In the genomic region with DNA sequence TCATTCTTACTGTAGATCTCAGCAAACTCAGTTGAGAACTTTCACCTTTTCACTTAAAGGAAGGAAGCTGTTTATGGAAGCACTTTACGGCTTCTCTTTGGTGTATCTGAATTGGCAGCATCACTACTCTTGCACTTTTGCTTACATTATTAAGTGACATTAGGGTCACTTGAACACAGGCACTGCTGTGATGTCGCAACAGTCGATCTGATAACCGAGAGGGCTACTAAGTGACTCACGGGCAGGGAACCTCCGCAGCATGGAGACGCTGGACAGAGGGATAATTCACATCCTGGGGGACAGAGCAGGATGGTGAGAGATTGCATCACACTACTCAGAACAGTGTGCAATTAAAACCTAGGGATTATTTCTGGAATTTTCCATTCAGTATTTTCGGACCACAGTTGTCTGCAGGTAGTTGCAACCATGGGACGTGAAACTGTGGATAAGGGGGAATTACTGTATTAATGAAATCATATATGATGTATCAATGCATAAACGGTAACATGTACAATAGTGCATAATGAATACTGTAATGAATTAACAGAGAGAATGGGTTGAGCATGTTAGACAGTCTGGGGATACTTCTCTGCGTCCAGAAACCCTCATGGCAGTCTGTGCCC, we compare ENCODE assay signal across 1 cellular context.
TF ChIP-seq lines count a peak whose summit lies in the region.

No MANE protein-coding gene starts in this region.

TF ChIP-seq in HepG2, 621 proteins besides CTCF, POLR2A, EP300 and RAD21 (continues in another document):
- TF ChIP-seq, protein P1, sequence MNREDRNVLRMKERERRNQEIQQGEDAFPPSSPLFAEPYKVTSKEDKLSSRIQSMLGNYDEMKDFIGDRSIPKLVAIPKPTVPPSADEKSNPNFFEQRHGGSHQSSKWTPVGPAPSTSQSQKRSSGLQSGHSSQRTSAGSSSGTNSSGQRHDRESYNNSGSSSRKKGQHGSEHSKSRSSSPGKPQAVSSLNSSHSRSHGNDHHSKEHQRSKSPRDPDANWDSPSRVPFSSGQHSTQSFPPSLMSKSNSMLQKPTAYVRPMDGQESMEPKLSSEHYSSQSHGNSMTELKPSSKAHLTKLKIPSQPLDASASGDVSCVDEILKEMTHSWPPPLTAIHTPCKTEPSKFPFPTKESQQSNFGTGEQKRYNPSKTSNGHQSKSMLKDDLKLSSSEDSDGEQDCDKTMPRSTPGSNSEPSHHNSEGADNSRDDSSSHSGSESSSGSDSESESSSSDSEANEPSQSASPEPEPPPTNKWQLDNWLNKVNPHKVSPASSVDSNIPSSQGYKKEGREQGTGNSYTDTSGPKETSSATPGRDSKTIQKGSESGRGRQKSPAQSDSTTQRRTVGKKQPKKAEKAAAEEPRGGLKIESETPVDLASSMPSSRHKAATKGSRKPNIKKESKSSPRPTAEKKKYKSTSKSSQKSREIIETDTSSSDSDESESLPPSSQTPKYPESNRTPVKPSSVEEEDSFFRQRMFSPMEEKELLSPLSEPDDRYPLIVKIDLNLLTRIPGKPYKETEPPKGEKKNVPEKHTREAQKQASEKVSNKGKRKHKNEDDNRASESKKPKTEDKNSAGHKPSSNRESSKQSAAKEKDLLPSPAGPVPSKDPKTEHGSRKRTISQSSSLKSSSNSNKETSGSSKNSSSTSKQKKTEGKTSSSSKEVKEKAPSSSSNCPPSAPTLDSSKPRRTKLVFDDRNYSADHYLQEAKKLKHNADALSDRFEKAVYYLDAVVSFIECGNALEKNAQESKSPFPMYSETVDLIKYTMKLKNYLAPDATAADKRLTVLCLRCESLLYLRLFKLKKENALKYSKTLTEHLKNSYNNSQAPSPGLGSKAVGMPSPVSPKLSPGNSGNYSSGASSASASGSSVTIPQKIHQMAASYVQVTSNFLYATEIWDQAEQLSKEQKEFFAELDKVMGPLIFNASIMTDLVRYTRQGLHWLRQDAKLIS (CRISPR knock-in tag; IDR thresholded peaks at IDR 0.05) = no peak
- TF ChIP-seq, protein P2, sequence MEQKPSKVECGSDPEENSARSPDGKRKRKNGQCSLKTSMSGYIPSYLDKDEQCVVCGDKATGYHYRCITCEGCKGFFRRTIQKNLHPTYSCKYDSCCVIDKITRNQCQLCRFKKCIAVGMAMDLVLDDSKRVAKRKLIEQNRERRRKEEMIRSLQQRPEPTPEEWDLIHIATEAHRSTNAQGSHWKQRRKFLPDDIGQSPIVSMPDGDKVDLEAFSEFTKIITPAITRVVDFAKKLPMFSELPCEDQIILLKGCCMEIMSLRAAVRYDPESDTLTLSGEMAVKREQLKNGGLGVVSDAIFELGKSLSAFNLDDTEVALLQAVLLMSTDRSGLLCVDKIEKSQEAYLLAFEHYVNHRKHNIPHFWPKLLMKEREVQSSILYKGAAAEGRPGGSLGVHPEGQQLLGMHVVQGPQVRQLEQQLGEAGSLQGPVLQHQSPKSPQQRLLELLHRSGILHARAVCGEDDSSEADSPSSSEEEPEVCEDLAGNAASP (CRISPR knock-in tag; IDR thresholded peaks at IDR 0.05; ENCODE audit: borderline replicate concordance) = peak; percentile 44; the same call in 1 of the 2 replicates
- TF ChIP-seq ZNF703 (CRISPR knock-in tag; IDR thresholded peaks at IDR 0.05; ENCODE audit: borderline replicate concordance) (no peak), ZFP91 (CRISPR knock-in tag; IDR thresholded peaks at IDR 0.05; ENCODE audit: borderline replicate concordance) (no peak), PTBP1 (IDR thresholded peaks at IDR 0.05; ENCODE audit: low read depth, low read length, poor library complexity, severe bottlenecking) (no peak), CCAR2 (optimal IDR thresholded peaks at IDR 0.05; ENCODE audit: low read depth, low read length) (no peak), ZNF362 (CRISPR knock-in tag; IDR thresholded peaks at IDR 0.05; ENCODE audit: borderline replicate concordance) (no peak), PBX3 (CRISPR knock-in tag; IDR thresholded peaks at IDR 0.05; ENCODE audit: borderline replicate concordance) (no peak), SATB2 (CRISPR knock-in tag; IDR thresholded peaks at IDR 0.05) (0 out of 2 replicates have a peak, but pooled peaks have one; percentile 45), ELF1 (CRISPR knock-in tag; IDR thresholded peaks at IDR 0.05) (no peak), GRHL1 (CRISPR knock-in tag; conservative IDR thresholded peaks at IDR 0.05) (no peak), ZNF430 (CRISPR knock-in tag; IDR thresholded peaks at IDR 0.05) (no peak), SMAD3 (CRISPR knock-in tag; IDR thresholded peaks at IDR 0.05) (peak; percentile 71; the same call in 1 of the 2 replicates), TAF1 (CRISPR knock-in tag; IDR thresholded peaks at IDR 0.05) (0 out of 2 replicates have a peak, but pooled peaks have one; percentile 11), MAFG (CRISPR knock-in tag; IDR thresholded peaks at IDR 0.05) (no peak), THAP9 (CRISPR knock-in tag; IDR thresholded peaks at IDR 0.05; ENCODE audit: borderline replicate concordance) (no peak), ATF4 (CRISPR knock-in tag; IDR thresholded peaks at IDR 0.05) (peak in 1 of 2 experiments; percentile 97; a peak in 2 of 4 replicates), STAG1 (CRISPR knock-in tag; IDR thresholded peaks at IDR 0.05) (0 out of 2 replicates have a peak, but pooled peaks have one; percentile 4), ZNF296 (CRISPR knock-in tag; conservative IDR thresholded peaks at IDR 0.05) (no peak), NFE2L1 (CRISPR knock-in tag; IDR thresholded peaks at IDR 0.05; ENCODE audit: borderline replicate concordance) (no peak), ZNF326 (CRISPR knock-in tag; IDR thresholded peaks at IDR 0.05; ENCODE audit: borderline replicate concordance) (no peak), SSRP1 (CRISPR knock-in tag; IDR thresholded peaks at IDR 0.05) (no peak)
- TF ChIP-seq, protein P3, sequence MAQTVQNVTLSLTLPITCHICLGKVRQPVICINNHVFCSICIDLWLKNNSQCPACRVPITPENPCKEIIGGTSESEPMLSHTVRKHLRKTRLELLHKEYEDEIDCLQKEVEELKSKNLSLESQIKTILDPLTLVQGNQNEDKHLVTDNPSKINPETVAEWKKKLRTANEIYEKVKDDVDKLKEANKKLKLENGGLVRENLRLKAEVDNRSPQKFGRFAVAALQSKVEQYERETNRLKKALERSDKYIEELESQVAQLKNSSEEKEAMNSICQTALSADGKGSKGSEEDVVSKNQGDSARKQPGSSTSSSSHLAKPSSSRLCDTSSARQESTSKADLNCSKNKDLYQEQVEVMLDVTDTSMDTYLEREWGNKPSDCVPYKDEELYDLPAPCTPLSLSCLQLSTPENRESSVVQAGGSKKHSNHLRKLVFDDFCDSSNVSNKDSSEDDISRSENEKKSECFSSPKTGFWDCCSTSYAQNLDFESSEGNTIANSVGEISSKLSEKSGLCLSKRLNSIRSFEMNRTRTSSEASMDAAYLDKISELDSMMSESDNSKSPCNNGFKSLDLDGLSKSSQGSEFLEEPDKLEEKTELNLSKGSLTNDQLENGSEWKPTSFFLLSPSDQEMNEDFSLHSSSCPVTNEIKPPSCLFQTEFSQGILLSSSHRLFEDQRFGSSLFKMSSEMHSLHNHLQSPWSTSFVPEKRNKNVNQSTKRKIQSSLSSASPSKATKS (CRISPR knock-in tag; IDR thresholded peaks at IDR 0.05) = no peak
- TF ChIP-seq, protein P4, sequence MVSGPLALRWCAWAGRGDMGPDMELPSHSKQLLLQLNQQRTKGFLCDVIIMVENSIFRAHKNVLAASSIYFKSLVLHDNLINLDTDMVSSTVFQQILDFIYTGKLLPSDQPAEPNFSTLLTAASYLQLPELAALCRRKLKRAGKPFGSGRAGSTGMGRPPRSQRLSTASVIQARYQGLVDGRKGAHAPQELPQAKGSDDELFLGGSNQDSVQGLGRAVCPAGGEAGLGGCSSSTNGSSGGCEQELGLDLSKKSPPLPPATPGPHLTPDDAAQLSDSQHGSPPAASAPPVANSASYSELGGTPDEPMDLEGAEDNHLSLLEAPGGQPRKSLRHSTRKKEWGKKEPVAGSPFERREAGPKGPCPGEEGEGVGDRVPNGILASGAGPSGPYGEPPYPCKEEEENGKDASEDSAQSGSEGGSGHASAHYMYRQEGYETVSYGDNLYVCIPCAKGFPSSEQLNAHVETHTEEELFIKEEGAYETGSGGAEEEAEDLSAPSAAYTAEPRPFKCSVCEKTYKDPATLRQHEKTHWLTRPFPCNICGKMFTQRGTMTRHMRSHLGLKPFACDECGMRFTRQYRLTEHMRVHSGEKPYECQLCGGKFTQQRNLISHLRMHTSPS (CRISPR knock-in tag; IDR thresholded peaks at IDR 0.05; ENCODE audit: low read depth) = no peak
- TF ChIP-seq, protein P5, sequence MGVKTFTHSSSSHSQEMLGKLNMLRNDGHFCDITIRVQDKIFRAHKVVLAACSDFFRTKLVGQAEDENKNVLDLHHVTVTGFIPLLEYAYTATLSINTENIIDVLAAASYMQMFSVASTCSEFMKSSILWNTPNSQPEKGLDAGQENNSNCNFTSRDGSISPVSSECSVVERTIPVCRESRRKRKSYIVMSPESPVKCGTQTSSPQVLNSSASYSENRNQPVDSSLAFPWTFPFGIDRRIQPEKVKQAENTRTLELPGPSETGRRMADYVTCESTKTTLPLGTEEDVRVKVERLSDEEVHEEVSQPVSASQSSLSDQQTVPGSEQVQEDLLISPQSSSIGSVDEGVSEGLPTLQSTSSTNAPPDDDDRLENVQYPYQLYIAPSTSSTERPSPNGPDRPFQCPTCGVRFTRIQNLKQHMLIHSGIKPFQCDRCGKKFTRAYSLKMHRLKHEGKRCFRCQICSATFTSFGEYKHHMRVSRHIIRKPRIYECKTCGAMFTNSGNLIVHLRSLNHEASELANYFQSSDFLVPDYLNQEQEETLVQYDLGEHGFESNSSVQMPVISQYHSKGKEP (CRISPR knock-in tag; IDR thresholded peaks at IDR 0.05) = no peak
- TF ChIP-seq, protein P6, sequence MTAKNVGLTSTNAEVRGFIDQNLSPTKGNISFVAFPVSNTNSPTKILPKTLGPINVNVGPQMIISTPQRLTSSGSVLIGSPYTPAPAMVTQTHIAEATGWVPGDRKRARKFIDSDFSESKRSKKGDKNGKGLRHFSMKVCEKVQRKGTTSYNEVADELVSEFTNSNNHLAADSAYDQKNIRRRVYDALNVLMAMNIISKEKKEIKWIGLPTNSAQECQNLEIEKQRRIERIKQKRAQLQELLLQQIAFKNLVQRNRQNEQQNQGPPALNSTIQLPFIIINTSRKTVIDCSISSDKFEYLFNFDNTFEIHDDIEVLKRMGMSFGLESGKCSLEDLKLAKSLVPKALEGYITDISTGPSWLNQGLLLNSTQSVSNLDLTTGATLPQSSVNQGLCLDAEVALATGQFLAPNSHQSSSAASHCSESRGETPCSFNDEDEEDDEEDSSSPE (CRISPR knock-in tag; IDR thresholded peaks at IDR 0.05) = no peak
